ENCODE assay signal across 6 cellular contexts in the genomic region with DNA sequence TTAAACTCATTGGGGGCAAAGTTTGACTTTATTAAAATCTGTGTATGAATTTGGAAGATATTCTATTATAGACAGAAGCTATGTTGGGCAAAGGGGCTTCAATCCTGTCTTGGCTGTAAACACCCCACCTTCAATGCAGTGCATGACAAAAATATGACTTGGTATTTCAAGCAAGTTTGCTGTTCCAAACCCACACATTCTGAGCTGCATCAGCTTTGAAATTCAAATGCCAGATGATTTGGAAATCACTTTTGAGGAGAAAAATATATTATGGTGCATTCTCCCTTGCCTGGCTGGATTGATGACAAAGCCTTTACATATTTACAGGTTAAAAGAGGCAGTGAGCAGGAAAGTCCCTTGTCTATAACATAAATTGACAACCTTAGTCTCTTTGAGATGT.
"Had no signal": no experiment of that assay in that cellular context is flagged by ENCODE, and none has a peak within 500 bp of the region (broad histone marks: within the 10 kb centered on the region; RNA-seq: fewer than 3 reads in every experiment).

No MANE protein-coding gene starts in this region.

- DNase-seq: GM23248, GOT3, H7, HCEC 1CT, IMR-90 had no signal

- H3K9ac ChIP-seq: GM23248 had no signal

- ATAC-seq: K562 had no signal

- H3K27ac ChIP-seq: GM23248 had no signal

- H2AFZ ChIP-seq: GM23248 had no signal

- H3K4me3 ChIP-seq: GM23248, K562 had no signal
